1 cellular context compared by ENCODE assay signal in the genomic region with DNA sequence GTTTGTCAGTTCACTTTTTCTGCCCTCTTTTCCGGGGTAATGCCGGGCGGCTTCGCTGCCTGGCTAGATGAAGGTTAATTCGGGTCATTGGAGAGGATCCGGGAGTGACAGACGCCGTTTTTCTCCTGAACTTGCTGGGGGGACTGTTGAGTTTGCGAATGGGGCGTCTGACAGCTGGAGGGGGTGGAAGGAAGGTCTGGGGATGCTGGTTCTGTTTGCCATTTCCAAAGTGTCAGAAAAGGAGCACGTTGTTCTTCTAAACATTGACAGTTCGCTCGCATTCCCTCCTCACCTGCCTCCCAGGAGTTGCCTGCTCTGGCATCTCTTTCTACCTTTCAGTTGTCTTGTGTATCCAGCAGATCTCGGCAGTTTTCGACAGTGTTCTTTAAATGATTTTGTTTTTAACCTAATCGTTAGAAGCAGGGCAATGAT.
TF ChIP-seq lines count a peak whose summit lies in the region.

No MANE protein-coding gene starts in this region.

TF ChIP-seq in neural cell, 6 proteins besides CTCF, POLR2A, EP300 and RAD21 (continued from another document):
- TF ChIP-seq, protein P1, sequence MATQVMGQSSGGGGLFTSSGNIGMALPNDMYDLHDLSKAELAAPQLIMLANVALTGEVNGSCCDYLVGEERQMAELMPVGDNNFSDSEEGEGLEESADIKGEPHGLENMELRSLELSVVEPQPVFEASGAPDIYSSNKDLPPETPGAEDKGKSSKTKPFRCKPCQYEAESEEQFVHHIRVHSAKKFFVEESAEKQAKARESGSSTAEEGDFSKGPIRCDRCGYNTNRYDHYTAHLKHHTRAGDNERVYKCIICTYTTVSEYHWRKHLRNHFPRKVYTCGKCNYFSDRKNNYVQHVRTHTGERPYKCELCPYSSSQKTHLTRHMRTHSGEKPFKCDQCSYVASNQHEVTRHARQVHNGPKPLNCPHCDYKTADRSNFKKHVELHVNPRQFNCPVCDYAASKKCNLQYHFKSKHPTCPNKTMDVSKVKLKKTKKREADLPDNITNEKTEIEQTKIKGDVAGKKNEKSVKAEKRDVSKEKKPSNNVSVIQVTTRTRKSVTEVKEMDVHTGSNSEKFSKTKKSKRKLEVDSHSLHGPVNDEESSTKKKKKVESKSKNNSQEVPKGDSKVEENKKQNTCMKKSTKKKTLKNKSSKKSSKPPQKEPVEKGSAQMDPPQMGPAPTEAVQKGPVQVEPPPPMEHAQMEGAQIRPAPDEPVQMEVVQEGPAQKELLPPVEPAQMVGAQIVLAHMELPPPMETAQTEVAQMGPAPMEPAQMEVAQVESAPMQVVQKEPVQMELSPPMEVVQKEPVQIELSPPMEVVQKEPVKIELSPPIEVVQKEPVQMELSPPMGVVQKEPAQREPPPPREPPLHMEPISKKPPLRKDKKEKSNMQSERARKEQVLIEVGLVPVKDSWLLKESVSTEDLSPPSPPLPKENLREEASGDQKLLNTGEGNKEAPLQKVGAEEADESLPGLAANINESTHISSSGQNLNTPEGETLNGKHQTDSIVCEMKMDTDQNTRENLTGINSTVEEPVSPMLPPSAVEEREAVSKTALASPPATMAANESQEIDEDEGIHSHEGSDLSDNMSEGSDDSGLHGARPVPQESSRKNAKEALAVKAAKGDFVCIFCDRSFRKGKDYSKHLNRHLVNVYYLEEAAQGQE (IDR thresholded peaks at IDR 0.05; ENCODE audit: borderline replicate concordance): no peak
- TF ChIP-seq TAF1 (IDR thresholded peaks at IDR 0.05; ENCODE audit: low read depth) (no peak), EZH2 (IDR thresholded peaks at IDR 0.05; ENCODE audit: borderline replicate concordance, insufficient read depth, low read length, poor library complexity, severe bottlenecking) (no peak), POLR2AphosphoS5 (IDR thresholded peaks at IDR 0.05) (no peak)
TF ChIP-seq in neural cell: peak in this region for 1.
